6 cellular contexts compared by ENCODE assay signal in the genomic region with DNA sequence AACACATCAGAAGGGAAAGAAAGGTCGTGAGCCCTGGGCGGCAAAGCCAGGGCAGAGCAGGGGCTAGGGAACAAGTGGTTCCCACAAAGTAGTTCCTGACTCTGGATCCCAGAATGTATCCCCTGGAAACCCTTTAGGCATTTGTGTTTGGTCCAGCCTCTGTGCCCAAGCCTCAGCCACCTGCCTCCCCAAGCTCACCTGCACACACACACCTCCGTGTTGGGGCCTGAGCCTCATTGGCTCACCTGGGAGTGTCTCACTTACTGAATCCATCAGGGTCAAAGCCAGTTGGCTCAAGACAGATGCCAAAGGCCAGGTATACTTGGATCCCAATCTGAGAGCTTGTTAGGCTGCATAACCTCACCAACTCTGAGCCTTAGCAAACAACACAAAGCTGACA. TPM values are rescaled to one million over a fixed set of nuclear protein-coding genes. Genes with fewer than 3 reads are reported as not detected.
"Had no signal": no experiment of that assay in that cellular context is flagged by ENCODE, and none has a peak within 500 bp of the region (broad histone marks: within the 10 kb centered on the region; RNA-seq: fewer than 3 reads in every experiment).

No MANE protein-coding gene starts in this region.

RNA-seq across cellular contexts. Expression of gene KCNJ18, which starts 54.1 kb away (rescaled TPM):
- total RNA-seq: GM23248, GM23338, H1, H7, H9, HFFc6 had no signal
- polyA plus RNA-seq: GM23248, GM23338, H1 had no signal
